25 cellular contexts compared by ENCODE assay signal in genomic region chr1:115713906-115714305, GRCh38. TPM values are rescaled to one million over a fixed set of nuclear protein-coding genes. Genes with fewer than 3 reads are reported as not detected.
A peak's percentile ranks its signal among the peaks of the same experiment; 100 is the strongest.
DNase-seq lines count a peak whose midpoint lies in the region; ATAC-seq and TF ChIP-seq lines count a peak whose summit lies in the region.
"Had no signal": no experiment of that assay in that cellular context is flagged by ENCODE, and none has a peak within 500 bp of the region (broad histone marks: within the 10 kb centered on the region; RNA-seq: fewer than 3 reads in every experiment).

No MANE protein-coding gene starts in this region.

- H3K4me1 ChIP-seq in left ventricle myocardium inferior (peaks cover 34% of the 10 kb centered on the region), heart right ventricle (peaks cover 0 to 30% (median 3%) of the 10 kb centered on the region in 9 donors), mucosa of descending colon (ENCODE audit: low read depth) (no peaks in the 10 kb centered on the region)
- H3K4me1 ChIP-seq: gastroesophageal sphincter had no signal

- H3K4me3 ChIP-seq in left ventricle myocardium inferior = no peak overlapping the region
- H3K4me3 ChIP-seq in heart right ventricle = no peak overlapping the region
- no peak overlapping the region for H3K4me3 ChIP-seq in mucosa of descending colon
- H3K4me3 ChIP-seq: gastroesophageal sphincter had no signal

- intact Hi-C loops in left ventricle myocardium inferior (cut with micrococcal nuclease) (loop anchor here (10.0 kb wide), 1 partner anchor 51 kb away; the partner anchor contains the start of gene CASQ2), heart right ventricle (cut with DNase I) (loop anchor here in 2 of 10 donors (5.0 kb wide), 2 partner anchors 48 to 53 kb away; partner anchors contain the start of gene CASQ2 (in 1 of the 2)), mucosa of descending colon (cut with DNase I, micrococcal nuclease) (no loop called here)

- ATAC-seq in heart right ventricle = no peak
- peak; percentile 10 for ATAC-seq in mucosa of descending colon
- no peak for ATAC-seq in GM19023 (IDR thresholded peaks at IDR 0.05; ENCODE audit: unreplicated experiment)
- ATAC-seq: activated CD4-positive, alpha-beta T cell treated with anti-CD3 and anti-CD28 coated beads for 36 hours; activated CD8-positive, alpha-beta T cell treated with anti-CD3 and anti-CD28 coated beads, Interleukin-2, amount 10 ng/mL, durations not matched to agents 7 days and 5 days; gastroesophageal sphincter; natural killer cell had no signal

- H3K27ac ChIP-seq in left ventricle myocardium inferior (replicated peaks) = peak overlapping the region; percentile 11
- no peak overlapping the region for H3K27ac ChIP-seq in heart right ventricle
- H3K27ac ChIP-seq in epithelial cell of prostate = peak overlapping the region; percentile 83
- H3K27ac ChIP-seq: KMS-11 had no signal

- 78 to 83% methylated on average over 5 of the region's 5 CpGs for WGBS in heart right ventricle, 2 donors

- H3K36me3 ChIP-seq in left ventricle myocardium inferior (peaks cover 18% of the 10 kb centered on the region), heart right ventricle (peaks cover 0 to 27% (median 0%) of the 10 kb centered on the region in 9 donors), mucosa of descending colon (ENCODE audit: low read depth) (no peaks in the 10 kb centered on the region)

- H3K27me3 ChIP-seq in left ventricle myocardium inferior (ENCODE audit: low read depth) (peaks cover 13% of the 10 kb centered on the region), heart right ventricle (no peaks in the 10 kb centered on the region)
- H3K27me3 ChIP-seq: gastroesophageal sphincter had no signal

- H3K9me3 ChIP-seq in left ventricle myocardium inferior (replicated peaks) (no peaks in the 10 kb centered on the region), heart right ventricle (no peaks in the 10 kb centered on the region), mucosa of descending colon (no peaks in the 10 kb centered on the region)
- H3K9me3 ChIP-seq: gastroesophageal sphincter had no signal

- DNase-seq in left ventricle myocardium inferior (no peak), heart right ventricle (no peak), epithelial cell of prostate (ENCODE audit: low read depth, low spot score) (peak; percentile 73), mucosa of descending colon (no peak), occipital lobe (lab: John Stamatoyannopoulos, UW) (no peak), DMS53 treated with DMSO at 0.1 percent for 48 hours (lab: John Stamatoyannopoulos, UW; ENCODE audit: unreplicated experiment) (no peak), AML-193 (lab: John Stamatoyannopoulos, UW) (no peak)
- DNase-seq: activated CD4-positive, alpha-beta T cell treated with anti-CD3 and anti-CD28 coated beads for 36 hours; activated CD8-positive, alpha-beta T cell treated with anti-CD3 and anti-CD28 coated beads, Interleukin-2, amount 10 ng/mL, durations not matched to agents 7 days and 5 days; activated naive CD4-positive, alpha-beta T cell treated with anti-CD3 and anti-CD28 coated beads, Interleukin-2, amount 50 U/mL, for 16 hours; cerebellar nuclear complex; hypothalamus; MM.1S; natural killer cell; NCI-H2029; NCI-H524 treated with DMSO at 0.1 percent for 48 hours; Right ventricle myocardium superior; stimulated activated naive B cell treated with anti-CD40 and anti-IgM and Interleukin-4, amounts not matched to agents 10 μg/mL and 1 μg/mL and 100 μg/mL, for 72 hours had no signal

- TF ChIP-seq CTCF in left ventricle myocardium inferior (IDR thresholded peaks at IDR 0.05; ENCODE audit: borderline replicate concordance) (no peak), heart right ventricle (IDR thresholded peaks at IDR 0.05) (no peak), mucosa of descending colon (IDR thresholded peaks at IDR 0.05) (no peak)

RNA-seq across cellular contexts. Expression of gene CASQ2, which starts 54.6 kb away (rescaled TPM):
- total RNA-seq in left ventricle myocardium inferior (1,110 TPM), heart right ventricle (1,000 to 10,000 TPM in 8 of 10 donors, 100 to 1,000 TPM in 2; 863 to 1,698 (median 1,199) TPM), mucosa of descending colon (10 to 100 TPM in 1 of 3 donors, 1 to 10 TPM in 1, under 1 TPM in 1; 0.49 to 30.4 (median 2.1) TPM), occipital lobe (0.47 TPM)
- 100 to 1,000 TPM; 443 to 484 TPM for polyA plus RNA-seq in heart right ventricle
- total RNA-seq: A172; activated CD4-positive, alpha-beta T cell treated with anti-CD3 and anti-CD28 coated beads for 36 hours; activated CD8-positive, alpha-beta T cell treated with anti-CD3 and anti-CD28 coated beads, Interleukin-2, amount 10 ng/mL, durations not matched to agents 7 days and 5 days; activated T-helper 2 cell treated with anti-CD3 and anti-CD28 coated beads, Interferon-gamma antibody, Interleukin-2, Interleukin-4, amounts not matched to agents 10 μg/mL and 5 μg/mL and 100 μg/mL, durations not matched to agents 14 hours and 24 hours and 36 hours; dermis microvascular lymphatic vessel endothelial cell; H9; natural killer cell had no signal

Comparison
In these comparisons a context has a peak if more than half of its experiments do, and no peak if none do; other contexts are left out.
1. H3K27ac ChIP-seq: peak in left ventricle myocardium inferior (single experiment) and epithelial cell of prostate (single experiment); none in heart right ventricle (0 of 10).
2. RNA of gene CASQ2, which starts 54.6 kb away (total RNA-seq): 863 to 1,698 TPM in heart right ventricle and 1,110 TPM in left ventricle myocardium inferior (single experiment); 0.49 to 30.4 TPM in mucosa of descending colon and 0.47 TPM in occipital lobe (single experiment); every median in the first group is over 10 times any median in the second.